20 cellular contexts compared by ENCODE assay signal in the genomic region with DNA sequence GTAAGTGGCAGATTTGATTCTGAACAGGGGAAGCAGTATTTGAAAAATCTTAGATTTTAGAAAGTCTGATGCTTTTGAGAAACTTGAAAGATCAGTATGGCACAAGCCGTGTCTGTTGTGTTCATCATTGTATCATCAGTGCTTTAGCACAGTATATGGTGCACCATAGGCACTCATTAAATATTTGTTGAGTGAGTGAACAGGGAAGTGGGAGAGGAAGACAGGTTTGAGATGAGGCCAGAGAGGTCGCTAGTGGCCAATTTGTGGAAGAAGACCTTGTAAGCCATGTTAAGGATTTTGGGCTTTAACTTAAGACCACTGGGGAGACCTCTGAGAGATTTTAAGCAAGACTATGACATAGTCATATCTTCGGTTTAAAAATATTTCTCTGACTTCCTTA. TPM values are rescaled to one million over a fixed set of nuclear protein-coding genes. Genes with fewer than 3 reads are reported as not detected.
"Had no signal": no experiment of that assay in that cellular context is flagged by ENCODE, and none has a peak within 500 bp of the region (broad histone marks: within the 10 kb centered on the region; RNA-seq: fewer than 3 reads in every experiment).

No MANE protein-coding gene starts in this region.

- H3K4me1 ChIP-seq: lower lobe of right lung, psoas muscle, sigmoid colon, upper lobe of left lung had no signal

- ATAC-seq: effector memory CD8-positive, alpha-beta T cell; left cardiac atrium; lower lobe of right lung; psoas muscle; stimulated activated naive CD8-positive, alpha-beta T cell treated with anti-CD3 and anti-CD28 coated beads, Interleukin-15, amount 100 ng/mL, for 72 hours had no signal

- FAIRE-seq: astrocyte had no signal

- DNase-seq: activated B cell treated with CpG ODN at 0.5 μM for 24 hours; activated CD4-positive, alpha-beta T cell treated with anti-CD3 and anti-CD28 coated beads, Interleukin-2, amount 50 U/mL, for 1 hour; activated naive CD4-positive, alpha-beta T cell treated with anti-CD3 and anti-CD28 coated beads, Interleukin-2, amount 10 ng/mL, durations not matched to agents 7 days and 5 days; dermis blood vessel endothelial cell; effector memory CD8-positive, alpha-beta T cell; foreskin melanocyte; head of caudate nucleus; immature natural killer cell; left cardiac atrium; lower lobe of right lung; psoas muscle; sigmoid colon; stimulated activated CD4-positive, alpha-beta T cell treated with anti-CD3 and anti-CD28 coated beads, Interleukin-1b, Interleukin-23, amount 100 ng/mL, for 48 hours; stimulated activated naive CD8-positive, alpha-beta T cell treated with anti-CD3 and anti-CD28 coated beads, Interleukin-15, amount 100 ng/mL, for 72 hours; upper lobe of left lung had no signal

- H3K9me3 ChIP-seq: lower lobe of right lung, psoas muscle, sigmoid colon, upper lobe of left lung had no signal

- H3K27ac ChIP-seq: lower lobe of right lung, psoas muscle, sigmoid colon, upper lobe of left lung had no signal

- H3K27me3 ChIP-seq: sigmoid colon, upper lobe of left lung had no signal

- H3K4me3 ChIP-seq: lower lobe of right lung, psoas muscle, sigmoid colon, upper lobe of left lung had no signal

- H3K36me3 ChIP-seq: lower lobe of right lung, upper lobe of left lung had no signal

RNA-seq across cellular contexts. Expression of a gene that starts 42.8 kb away (rescaled TPM):
- total RNA-seq: activated B cell treated with CpG ODN at 0.5 μM for 24 hours; activated T-helper 2 cell treated with anti-CD3 and anti-CD28 coated beads, Interferon-gamma antibody, Interleukin-2, Interleukin-4, amounts not matched to agents 10 μg/mL and 5 μg/mL and 100 μg/mL, durations not matched to agents 14 hours and 24 hours and 36 hours; astrocyte; dermis blood vessel endothelial cell; fibroblast of lung; left cardiac atrium; lower lobe of right lung; myocyte; osteocyte; psoas muscle; sigmoid colon; upper lobe of left lung had no signal
- polyA plus RNA-seq: fibroblast of lung, immature natural killer cell, sigmoid colon had no signal
